In genomic region chr4:70687821-70688794, GRCh38 we compare ENCODE assay signal across 1 cellular context.
TF ChIP-seq lines count a peak whose summit lies in the region.

Gene UTP3, plus strand, starts transcription at chr4:70688532. Its CDS starts 146 bp downstream, at chr4:70688678.

TF ChIP-seq in HepG2, 621 proteins besides CTCF, POLR2A, EP300 and RAD21 (continued from another document and continues in another):
- peak; percentile 98 for TF ChIP-seq IRF2 (CRISPR knock-in tag; IDR thresholded peaks at IDR 0.05)
- no peak; the same call in 1 of the 2 replicates for TF ChIP-seq KLF9 (CRISPR knock-in tag; IDR thresholded peaks at IDR 0.05; ENCODE audit: low read depth)
- TF ChIP-seq, protein P1, sequence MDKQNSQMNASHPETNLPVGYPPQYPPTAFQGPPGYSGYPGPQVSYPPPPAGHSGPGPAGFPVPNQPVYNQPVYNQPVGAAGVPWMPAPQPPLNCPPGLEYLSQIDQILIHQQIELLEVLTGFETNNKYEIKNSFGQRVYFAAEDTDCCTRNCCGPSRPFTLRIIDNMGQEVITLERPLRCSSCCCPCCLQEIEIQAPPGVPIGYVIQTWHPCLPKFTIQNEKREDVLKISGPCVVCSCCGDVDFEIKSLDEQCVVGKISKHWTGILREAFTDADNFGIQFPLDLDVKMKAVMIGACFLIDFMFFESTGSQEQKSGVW (CRISPR knock-in tag; IDR thresholded peaks at IDR 0.05; ENCODE audit: borderline replicate concordance), result no peak; the same call in 1 of the 2 replicates
- no peak; the same call in 1 of the 2 replicates for TF ChIP-seq ZNF460 (CRISPR knock-in tag; IDR thresholded peaks at IDR 0.05; ENCODE audit: borderline replicate concordance)
- peak; percentile 42; the same call in 1 of the 2 replicates for TF ChIP-seq ZNF567 (CRISPR knock-in tag; IDR thresholded peaks at IDR 0.05; ENCODE audit: borderline replicate concordance)
- TF ChIP-seq PHF8 (CRISPR knock-in tag; IDR thresholded peaks at IDR 0.05), result peak; percentile 93
- TF ChIP-seq ZNF883 (CRISPR knock-in tag; IDR thresholded peaks at IDR 0.05; ENCODE audit: not compliant biosample characterization), result peak; percentile 45
- TF ChIP-seq GABPB1 (CRISPR knock-in tag; IDR thresholded peaks at IDR 0.05), result peak; percentile 98
- TF ChIP-seq ZBTB1 (CRISPR knock-in tag; IDR thresholded peaks at IDR 0.05; ENCODE audit: borderline replicate concordance), result no peak
- no peak for TF ChIP-seq THYN1 (CRISPR knock-in tag; IDR thresholded peaks at IDR 0.05; ENCODE audit: borderline replicate concordance, low read depth)
- no peak for TF ChIP-seq ZFP36L2 (CRISPR knock-in tag; IDR thresholded peaks at IDR 0.05)
- TF ChIP-seq NFIB (CRISPR knock-in tag; IDR thresholded peaks at IDR 0.05; ENCODE audit: borderline replicate concordance), result no peak
- TF ChIP-seq RAD51 (IDR thresholded peaks at IDR 0.05; ENCODE audit: borderline replicate concordance), result no peak
- TF ChIP-seq RNF219 (CRISPR knock-in tag; IDR thresholded peaks at IDR 0.05), result peak; percentile 88; the same call in 1 of the 2 replicates
- peak; percentile 64 for TF ChIP-seq GMEB2 (CRISPR knock-in tag; IDR thresholded peaks at IDR 0.05; ENCODE audit: low read depth)
- TF ChIP-seq ZNF816 (CRISPR knock-in tag; IDR thresholded peaks at IDR 0.05; ENCODE audit: borderline replicate concordance), result no peak
- peak; percentile 81 for TF ChIP-seq ISL2 (CRISPR knock-in tag; IDR thresholded peaks at IDR 0.05)
- peak; percentile 93 for TF ChIP-seq ZNF232 (CRISPR knock-in tag; IDR thresholded peaks at IDR 0.05; ENCODE audit: borderline replicate concordance)
- TF ChIP-seq ZNF7 (CRISPR knock-in tag; IDR thresholded peaks at IDR 0.05), result no peak
- TF ChIP-seq SCMH1 (CRISPR knock-in tag; IDR thresholded peaks at IDR 0.05; ENCODE audit: borderline replicate concordance), result no peak
- no peak for TF ChIP-seq RFX5 (IDR thresholded peaks at IDR 0.05; ENCODE audit: low read depth, low read length)
- TF ChIP-seq MAX (IDR thresholded peaks at IDR 0.05), result peak; percentile 92
- no peak for TF ChIP-seq CERS6 (CRISPR knock-in tag; IDR thresholded peaks at IDR 0.05)
- TF ChIP-seq REL (CRISPR knock-in tag; conservative IDR thresholded peaks at IDR 0.05), result no peak; the same call in 1 of the 2 replicates
- no peak for TF ChIP-seq MAFG (CRISPR knock-in tag; IDR thresholded peaks at IDR 0.05)
- TF ChIP-seq, protein P2, sequence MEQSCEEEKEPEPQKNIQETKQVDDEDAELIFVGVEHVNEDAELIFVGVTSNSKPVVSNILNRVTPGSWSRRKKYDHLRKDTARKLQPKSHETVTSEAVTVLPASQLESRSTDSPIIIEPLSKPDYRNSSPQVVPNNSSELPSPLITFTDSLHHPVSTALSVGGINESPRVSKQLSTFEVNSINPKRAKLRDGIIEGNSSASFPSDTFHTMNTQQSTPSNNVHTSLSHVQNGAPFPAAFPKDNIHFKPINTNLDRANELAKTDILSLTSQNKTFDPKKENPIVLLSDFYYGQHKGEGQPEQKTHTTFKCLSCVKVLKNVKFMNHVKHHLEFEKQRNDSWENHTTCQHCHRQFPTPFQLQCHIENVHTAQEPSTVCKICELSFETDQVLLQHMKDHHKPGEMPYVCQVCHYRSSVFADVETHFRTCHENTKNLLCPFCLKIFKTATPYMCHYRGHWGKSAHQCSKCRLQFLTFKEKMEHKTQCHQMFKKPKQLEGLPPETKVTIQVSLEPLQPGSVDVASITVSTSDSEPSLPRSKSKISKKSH (CRISPR knock-in tag; IDR thresholded peaks at IDR 0.05; ENCODE audit: borderline replicate concordance), result peak; percentile 29; the same call in 1 of the 2 replicates
- peak; percentile 98; the same call in 1 of the 2 replicates for TF ChIP-seq ZZZ3 (CRISPR knock-in tag; IDR thresholded peaks at IDR 0.05; ENCODE audit: borderline replicate concordance)
- peak; percentile 78; the same call in 1 of the 2 replicates for TF ChIP-seq MEIS2 (CRISPR knock-in tag; IDR thresholded peaks at IDR 0.05)
- no peak for TF ChIP-seq EEA1 (CRISPR knock-in tag; IDR thresholded peaks at IDR 0.05; ENCODE audit: borderline replicate concordance)
- TF ChIP-seq AGO1 (IDR thresholded peaks at IDR 0.05; ENCODE audit: low read depth, low read length, poor library complexity, severe bottlenecking), result peak; percentile 57
- TF ChIP-seq MTA1 (CRISPR knock-in tag; IDR thresholded peaks at IDR 0.05; ENCODE audit: borderline replicate concordance), result peak; percentile 78
- TF ChIP-seq, protein P3, sequence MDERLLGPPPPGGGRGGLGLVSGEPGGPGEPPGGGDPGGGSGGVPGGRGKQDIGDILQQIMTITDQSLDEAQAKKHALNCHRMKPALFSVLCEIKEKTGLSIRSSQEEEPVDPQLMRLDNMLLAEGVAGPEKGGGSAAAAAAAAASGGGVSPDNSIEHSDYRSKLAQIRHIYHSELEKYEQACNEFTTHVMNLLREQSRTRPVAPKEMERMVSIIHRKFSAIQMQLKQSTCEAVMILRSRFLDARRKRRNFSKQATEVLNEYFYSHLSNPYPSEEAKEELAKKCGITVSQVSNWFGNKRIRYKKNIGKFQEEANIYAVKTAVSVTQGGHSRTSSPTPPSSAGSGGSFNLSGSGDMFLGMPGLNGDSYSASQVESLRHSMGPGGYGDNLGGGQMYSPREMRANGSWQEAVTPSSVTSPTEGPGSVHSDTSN (CRISPR knock-in tag; IDR thresholded peaks at IDR 0.05), result no peak
- no peak for TF ChIP-seq ATF7 (IDR thresholded peaks at IDR 0.05)
- TF ChIP-seq ATF7 (CRISPR knock-in tag; IDR thresholded peaks at IDR 0.05), result no peak; the same call in 1 of the 2 replicates
- TF ChIP-seq NR2F1 (CRISPR knock-in tag; IDR thresholded peaks at IDR 0.05), result peak in 1 of 2 experiments; percentile 52; a peak in 3 of 4 replicates
- TF ChIP-seq ZMYM2 (CRISPR knock-in tag; IDR thresholded peaks at IDR 0.05), result 0 out of 2 replicates have a peak, but pooled peaks have one; percentile 75
- TF ChIP-seq SNAPC4 (CRISPR knock-in tag; IDR thresholded peaks at IDR 0.05), result peak; percentile 62
- no peak; the same call in 1 of the 2 replicates for TF ChIP-seq ATF3 (CRISPR knock-in tag; IDR thresholded peaks at IDR 0.05)
- peak; percentile 59; the same call in 1 of the 2 replicates for TF ChIP-seq RBFOX2 (IDR thresholded peaks at IDR 0.05; ENCODE audit: low read depth, low read length)
- TF ChIP-seq MEF2D (CRISPR knock-in tag; IDR thresholded peaks at IDR 0.05), result peak; percentile 77; the same call in 1 of the 2 replicates
- no peak for TF ChIP-seq NONO (IDR thresholded peaks at IDR 0.05)
- peak; percentile 94 for TF ChIP-seq NONO (CRISPR knock-in tag; conservative IDR thresholded peaks at IDR 0.05)
- peak; percentile 84 for TF ChIP-seq PHF21A (CRISPR knock-in tag; IDR thresholded peaks at IDR 0.05)
- no peak for TF ChIP-seq ZNF432 (CRISPR knock-in tag; IDR thresholded peaks at IDR 0.05; ENCODE audit: borderline replicate concordance)
- peak; percentile 68; the same call in 1 of the 2 replicates for TF ChIP-seq KLF11 (CRISPR knock-in tag; IDR thresholded peaks at IDR 0.05)
- peak; percentile 50; the same call in 1 of the 2 replicates for TF ChIP-seq AHR (CRISPR knock-in tag; IDR thresholded peaks at IDR 0.05)
- no peak; the same call in 1 of the 2 replicates for TF ChIP-seq HNF4G (IDR thresholded peaks at IDR 0.05; ENCODE audit: borderline replicate concordance, low read depth, low read length)
- TF ChIP-seq HNF4G (CRISPR knock-in tag; IDR thresholded peaks at IDR 0.05; ENCODE audit: borderline replicate concordance, low read depth), result 0 out of 2 replicates have a peak, but pooled peaks have one; percentile 24
- TF ChIP-seq ZNF382 (CRISPR knock-in tag; IDR thresholded peaks at IDR 0.05; ENCODE audit: borderline replicate concordance), result no peak
- no peak for TF ChIP-seq CBX2 (IDR thresholded peaks at IDR 0.05; ENCODE audit: low read depth, low read length)
- TF ChIP-seq CBX2 (CRISPR knock-in tag; IDR thresholded peaks at IDR 0.05; ENCODE audit: low read depth), result peak; percentile 41; the same call in 1 of the 2 replicates
- TF ChIP-seq ZNF33A (CRISPR knock-in tag; IDR thresholded peaks at IDR 0.05; ENCODE audit: borderline replicate concordance), result no peak
- peak; percentile 92 for TF ChIP-seq POLR2G (IDR thresholded peaks at IDR 0.05; ENCODE audit: low read depth, low read length)
- peak; percentile 72 for TF ChIP-seq MLX (CRISPR knock-in tag; IDR thresholded peaks at IDR 0.05)
- TF ChIP-seq MEIS1 (CRISPR knock-in tag; IDR thresholded peaks at IDR 0.05; ENCODE audit: borderline replicate concordance), result peak; percentile 76; the same call in 1 of the 2 replicates
